In genomic region chr3:120506828-120507774, GRCh38 we compare ENCODE assay signal across 8 cellular contexts. TPM values are rescaled to one million over a fixed set of nuclear protein-coding genes. Genes with fewer than 3 reads are reported as not detected.
DNase-seq lines count a peak whose midpoint lies in the region; ATAC-seq, FAIRE-seq and TF ChIP-seq lines count a peak whose summit lies in the region.

No MANE protein-coding gene starts in this region.

- H3K36me3 ChIP-seq in kidney (ENCODE audit: control insufficient read depth in 1 of 2, insufficient read depth in 2 of 2, low read length in 2 of 2) (no peaks in the 10 kb centered on the region), upper lobe of left lung (no peaks in the 10 kb centered on the region)

- no peak overlapping the region for H3K9ac ChIP-seq in kidney (ENCODE audit: low read length in 2 of 2)

- in situ Hi-C loops in astrocyte of the spinal cord (cut with HindIII; ENCODE audit: low sequenced_read_pairs) = no loop called here

- H3K9me3 ChIP-seq in A549 = no peaks in the 10 kb centered on the region
- no peaks in the 10 kb centered on the region for H3K9me3 ChIP-seq in kidney (ENCODE audit: control insufficient read depth in 1 of 2, low read length in 2 of 2)
- H3K9me3 ChIP-seq in upper lobe of left lung = no peaks in the 10 kb centered on the region

- H3K27ac ChIP-seq in A549 (no peak overlapping the region), kidney (ENCODE audit: low read depth in 2 of 2, low read length in 2 of 2) (no peak overlapping the region), upper lobe of left lung (peak overlapping the region in 1 of 4 donors; percentile 28)

- intact Hi-C loops in kidney (cut with DNase I) = no loop called here

- peak; percentile 40 to 46 for DNase-seq in A549 (ENCODE audit: low read depth in 1 of 2, low spot score in 1 of 2)
- DNase-seq in GM04504 (ENCODE audit: low read depth) = peak; percentile 60
- peak; percentile 33 for DNase-seq in NCI-H1694 treated with DMSO at 0.1 percent for 48 hours (lab: John Stamatoyannopoulos, UW)
- DNase-seq in astrocyte of the spinal cord (ENCODE audit: low read depth, low spot score) = peak; percentile 61
- no peak for DNase-seq in kidney
- DNase-seq in upper lobe of left lung = no peak
- DNase-seq in NCI-H345 treated with DMSO at 0.1 percent for 48 hours (lab: John Stamatoyannopoulos, UW; ENCODE audit: unreplicated experiment) = no peak

- POLR2A ChIA-PET in A549 (lab: Yijun Ruan, JAX) = no interaction called here

- TF ChIP-seq EP300 in A549 (IDR thresholded peaks at IDR 0.05) (no peak), upper lobe of left lung (IDR thresholded peaks at IDR 0.05) (no peak)

- H3K27me3 ChIP-seq in upper lobe of left lung = no peaks in the 10 kb centered on the region

- H3K4me1 ChIP-seq in A549 (no peaks in the 10 kb centered on the region), kidney (ENCODE audit: control insufficient read depth in 1 of 2, insufficient read depth in 1 of 2, low read depth in 1 of 2, low read length in 2 of 2) (no peaks in the 10 kb centered on the region), upper lobe of left lung (peaks cover 10 to 13% (median 10%) of the 10 kb centered on the region in 4 donors)

- ATAC-seq in A549 (peak; percentile 54 to 83; a peak in 4 of 6 replicates), upper lobe of left lung (ENCODE audit: low FRiP score in 2 of 2) (peak in 1 of 2 donors; percentile 90), GM18873 (IDR thresholded peaks at IDR 0.05; ENCODE audit: low FRiP score, unreplicated experiment) (no peak)

- TF ChIP-seq POLR2A in A549 (IDR thresholded peaks at IDR 0.05; ENCODE audit: low read length) = no peak
- TF ChIP-seq POLR2A in upper lobe of left lung (IDR thresholded peaks at IDR 0.05) = no peak

- H3K4me3 ChIP-seq in A549 = no peak overlapping the region
- no peak overlapping the region for H3K4me3 ChIP-seq in astrocyte of the spinal cord (ENCODE audit: low read depth, low read length)
- H3K4me3 ChIP-seq in kidney (ENCODE audit: low read length in 2 of 2) = no peak overlapping the region
- peak overlapping the region in 1 of 4 donors; percentile 13 for H3K4me3 ChIP-seq in upper lobe of left lung

- peak; percentile 51 to 56 for TF ChIP-seq RAD21 in A549 (conservative IDR thresholded peaks at IDR 0.05 in 1 of 2, IDR thresholded peaks at IDR 0.05 in 1 of 2)

- CTCF ChIA-PET in A549 (lab: Yijun Ruan, JAX) = interaction anchor here (0.6 to 7.4 kb wide), 9 partner anchors 10 to 89 kb away, joined by 3 to 64 read pairs (median 3); no protein-coding TSS in a partner anchor

- no peak overlapping the region for H3K4me2 ChIP-seq in A549

- 43% methylated on average over 10 of the region's 10 CpGs for WGBS in A549 (ENCODE audit: missing lambda C conversion rate)
- WGBS in upper lobe of left lung, 2 donors = 37 to 41% methylated on average over 10 of the region's 10 CpGs

- peak; percentile 61 for TF ChIP-seq CTCF in A549 (IDR thresholded peaks at IDR 0.05)
- TF ChIP-seq CTCF in astrocyte of the spinal cord (IDR thresholded peaks at IDR 0.05; ENCODE audit: low read depth, low read length) = peak; percentile 78
- TF ChIP-seq CTCF in kidney (IDR thresholded peaks at IDR 0.05; ENCODE audit: borderline replicate concordance, extremely low read depth, insufficient read depth) = peak; percentile 68
- TF ChIP-seq CTCF in upper lobe of left lung (IDR thresholded peaks at IDR 0.05) = peak; percentile 51 to 68 (median 57)

- FAIRE-seq in A549 (lab: Jason Lieb, UNC) (no peak), kidney (lab: Jason Lieb, UNC) (peak; percentile 15)

TF ChIP-seq in A549, 52 proteins besides CTCF, POLR2A, EP300 and RAD21:
- peak; percentile 64; the same call in 2 of the 3 replicates for TF ChIP-seq SMC3 (IDR thresholded peaks at IDR 0.05)
- TF ChIP-seq MAZ (IDR thresholded peaks at IDR 0.05; ENCODE audit: borderline replicate concordance, low read depth, low read length) = no peak
- no peak for TF ChIP-seq HOXB5 (CRISPR knock-in tag; IDR thresholded peaks at IDR 0.05)
- TF ChIP-seq ZC3H11A (IDR thresholded peaks at IDR 0.05) = no peak
TF ChIP-seq in A549: peak in this region for 1.

RNA-seq across cellular contexts. Expression of gene FSTL1, which starts 56.3 kb away (rescaled TPM):
- 57.7 and 84.7 TPM in 2 replicates for polyA plus RNA-seq in A549 (2011; rRNA removed)
- polyA plus RNA-seq in A549 (2012; cell fraction: cytosol; rRNA removed) = 33.0 and 40.2 TPM in 2 replicates
- 37.2 and 50.3 TPM in 2 replicates for polyA plus RNA-seq in A549 (2012; cell fraction: nucleus; rRNA removed)
- 115 to 119 TPM (median 118 TPM) in 3 replicates for polyA plus RNA-seq in A549 (2017; fragmentation: RNase III; extraction: RNeasy Plus Mini Kit Qiagen cat#74134 plus additional on column Dnase treatment)
- polyA minus RNA-seq in A549 (2011; rRNA and poly(A)+ RNA removed) = 63.4 and 78.2 TPM in 2 replicates
- total RNA-seq in kidney = 193 TPM
- 31.1 TPM for polyA plus RNA-seq in kidney (ENCODE audit: insufficient read depth, low read depth, low replicate concordance)
- 100 to 1,000 TPM in 3 of 6 donors, 10 to 100 TPM in 3; 35.6 to 480 (median 120) TPM for total RNA-seq in upper lobe of left lung

Comparison
In these comparisons a context has a peak if more than half of its experiments do, and no peak if none do; other contexts are left out.
1. DNase-seq: peak in A549 (2 of 2), GM04504 (single experiment), NCI-H1694 treated with DMSO at 0.1 percent for 48 hours (single experiment) and astrocyte of the spinal cord (single experiment); none in kidney (single experiment), upper lobe of left lung (0 of 2) and NCI-H345 treated with DMSO at 0.1 percent for 48 hours (single experiment).
2. Peak in every context shown above with its lines, with median percentiles within 50 percentile points of each other: CTCF ChIP-seq.